ENCODE assay signal across 8 cellular contexts in the genomic region with DNA sequence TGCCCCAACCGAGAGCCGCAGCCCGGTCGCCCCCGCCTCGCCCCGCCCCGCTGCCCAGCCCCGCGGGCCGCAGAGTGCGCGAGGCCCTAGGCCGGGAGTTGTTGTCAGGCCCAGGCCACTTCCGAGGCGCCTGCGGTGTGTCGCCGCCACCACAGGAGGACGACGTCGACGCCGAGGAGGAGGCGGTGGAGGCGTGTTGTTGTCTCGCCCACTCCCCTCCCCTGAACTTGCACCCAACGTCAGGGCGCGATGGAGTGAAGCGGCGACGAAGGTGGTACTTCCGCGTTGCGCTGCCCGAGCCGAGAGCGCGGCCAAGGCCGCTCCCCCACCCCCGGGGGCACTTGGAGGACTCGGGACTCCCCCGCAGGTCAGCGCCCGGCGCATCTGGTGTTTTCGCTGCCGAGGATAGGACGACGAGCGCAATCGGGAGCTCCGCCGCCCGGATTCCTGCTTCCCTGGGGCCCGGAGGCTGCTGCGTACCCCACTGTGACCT. TPM values are rescaled to one million over a fixed set of nuclear protein-coding genes. Genes with fewer than 3 reads are reported as not detected.
A peak's percentile ranks its signal among the peaks of the same experiment; 100 is the strongest.
DNase-seq lines count a peak whose midpoint lies in the region; ATAC-seq and TF ChIP-seq lines count a peak whose summit lies in the region.

A gene (plus strand): TSS at position 277 of the 493 bp plus-strand sequence. CDS start 386 bp downstream, outside the sequence.

- H4K20me1 ChIP-seq in Karpas-422 (ENCODE audit: insufficient read depth, low read depth, low read length) = peaks cover 23% of the 10 kb centered on the region
- peaks cover 39% of the 10 kb centered on the region for H4K20me1 ChIP-seq in osteoblast (ENCODE audit: insufficient read depth, low read length)

- peaks cover 35% of the 10 kb centered on the region for H3K4me1 ChIP-seq in Karpas-422 (ENCODE audit: low read length)
- peaks cover 6% of the 10 kb centered on the region for H3K4me1 ChIP-seq in osteoblast (ENCODE audit: insufficient read depth, low read length)
- H3K4me1 ChIP-seq in testis = peaks cover 10% of the 10 kb centered on the region

- no peak for TF ChIP-seq POLR2A in testis (IDR thresholded peaks at IDR 0.05)

- H3K9me2 ChIP-seq in Karpas-422 (replicated peaks; ENCODE audit: insufficient read depth, low read length) = no peaks in the 10 kb centered on the region

- WGBS in testis, 2 donors = 0% methylated on average over 34 of the region's 58 CpGs; no CpG with 5 or more reads in 1 of the 2 donors

- H3K4me1 Mint-ChIP-seq in activated naive CD4-positive, alpha-beta T cell treated with anti-CD3 and anti-CD28 coated beads for 36 hours (ENCODE audit: low read depth) = peaks cover 30% of the 10 kb centered on the region

- H3K4me3 Mint-ChIP-seq in activated naive CD4-positive, alpha-beta T cell treated with anti-CD3 and anti-CD28 coated beads for 36 hours = peak within 1 kb of the TSS; percentile 97

- no peak for TF ChIP-seq CTCF in osteoblast (IDR thresholded peaks at IDR 0.05; ENCODE audit: extremely low read depth, low read depth, low read length)
- TF ChIP-seq CTCF in testis (IDR thresholded peaks at IDR 0.05) = no peak

- H3K79me2 ChIP-seq in Karpas-422 (ENCODE audit: low read length) = peaks cover 54% of the 10 kb centered on the region
- H3K79me2 ChIP-seq in osteoblast (ENCODE audit: insufficient read depth, low read length) = peaks cover 50% of the 10 kb centered on the region

- H3K4me2 ChIP-seq in Karpas-422 (ENCODE audit: low read depth, low read length, poor library complexity, severe bottlenecking) (peak within 1 kb of the TSS; percentile 89), osteoblast (ENCODE audit: insufficient read depth, low read length) (peak within 1 kb of the TSS; percentile 97)

- H3K9ac ChIP-seq in Karpas-422 (ENCODE audit: low read length) = peak within 1 kb of the TSS; percentile 98

- peak; percentile 81 for DNase-seq in EL
- DNase-seq in Karpas-422 = peak; percentile 95
- DNase-seq in SK-N-DZ (ENCODE audit: low spot score) = peak; percentile 80
- peak; percentile 90 for DNase-seq in activated naive CD4-positive, alpha-beta T cell treated with anti-CD3 and anti-CD28 coated beads for 36 hours
- peak; percentile 73 for DNase-seq in globus pallidus (ENCODE audit: low spot score)
- peak; percentile 95 for DNase-seq in osteoblast (ENCODE audit: insufficient read length, low spot score, missing footprints)
- peak; percentile 82 for DNase-seq in testis

- ATAC-seq in GM21786 (IDR thresholded peaks at IDR 0.05; ENCODE audit: unreplicated experiment) = peak; percentile 31

- H3K36me3 Mint-ChIP-seq in activated naive CD4-positive, alpha-beta T cell treated with anti-CD3 and anti-CD28 coated beads for 36 hours (ENCODE audit: low read depth) = peaks cover 15% of the 10 kb centered on the region

- peak within 1 kb of the TSS; percentile 99 for H3K27ac Mint-ChIP-seq in activated naive CD4-positive, alpha-beta T cell treated with anti-CD3 and anti-CD28 coated beads for 36 hours

- H3K27me3 ChIP-seq in Karpas-422 (ENCODE audit: low read length) (no peaks in the 10 kb centered on the region), osteoblast (ENCODE audit: insufficient read depth, low read length) (no peaks in the 10 kb centered on the region), testis (no peaks in the 10 kb centered on the region)

- CTCF ChIA-PET in activated naive CD4-positive, alpha-beta T cell treated with anti-CD3 and anti-CD28 coated beads for 36 hours (lab: Charles Lee) = interaction anchor here (1.1 to 3.1 kb wide), 2 partner anchors 102 to 184 kb away, joined by 3 to 31 read pairs; a partner anchor contains a TSS

- intact Hi-C loops in activated naive CD4-positive, alpha-beta T cell treated with anti-CD3 and anti-CD28 coated beads for 36 hours (cut with micrococcal nuclease) = loop anchor here (1.0 to 5.0 kb wide), 10 partner anchors 53 to 1932 kb away; a partner anchor contains a TSS
- intact Hi-C loops in testis (cut with DNase I; ENCODE audit: low total_unique reads) = no loop called here

- H3K27ac ChIP-seq in Karpas-422 (ENCODE audit: low read length) = peak within 1 kb of the TSS; percentile 91
- H3K27ac ChIP-seq in osteoblast (ENCODE audit: low read depth, low read length) = peak within 1 kb of the TSS; percentile 97
- H3K27ac ChIP-seq in testis = peak within 1 kb of the TSS; percentile 96

- H3K36me3 ChIP-seq in Karpas-422 (ENCODE audit: insufficient read depth, low read length) (peaks cover 14% of the 10 kb centered on the region), osteoblast (ENCODE audit: insufficient read depth, low read length) (no peaks in the 10 kb centered on the region), testis (ENCODE audit: low read depth, missing control alignments) (no peaks in the 10 kb centered on the region)

- no peaks in the 10 kb centered on the region for H3K9me3 Mint-ChIP-seq in activated naive CD4-positive, alpha-beta T cell treated with anti-CD3 and anti-CD28 coated beads for 36 hours

- no peaks in the 10 kb centered on the region for H3K9me3 ChIP-seq in Karpas-422 (ENCODE audit: low read length)
- H3K9me3 ChIP-seq in osteoblast (ENCODE audit: low read depth, low read length) = no peaks in the 10 kb centered on the region
- no peaks in the 10 kb centered on the region for H3K9me3 ChIP-seq in testis

- H3K27me3 Mint-ChIP-seq in activated naive CD4-positive, alpha-beta T cell treated with anti-CD3 and anti-CD28 coated beads for 36 hours (ENCODE audit: low read depth) = no peaks in the 10 kb centered on the region

- H3K4me3 ChIP-seq in Karpas-422 (ENCODE audit: low read length) (peak within 1 kb of the TSS; percentile 80), osteoblast (ENCODE audit: insufficient read depth, low read length) (peak within 1 kb of the TSS; percentile 96), testis (peak within 1 kb of the TSS; percentile 64 to 91)

- H2AFZ ChIP-seq in Karpas-422 (ENCODE audit: low read length) = peak within 1 kb of the TSS; percentile 46; the same call in 1 of the 2 replicates
- H2AFZ ChIP-seq in osteoblast (ENCODE audit: low read length) = peak within 1 kb of the TSS; percentile 99

RNA-seq across cellular contexts. Expression of the gene that starts here (rescaled TPM):
- total RNA-seq in Karpas-422 (2014; rRNA removed; shearing (Covaris generic); ENCODE audit: low replicate concordance) = 64.6 and 81.1 TPM in 2 replicates
- polyA plus RNA-seq in SK-N-DZ (2014; cell fraction: cytosol; rRNA removed) = 17.7 and 22.0 TPM in 2 replicates
- polyA plus RNA-seq in SK-N-DZ (2014; cell fraction: nucleus; rRNA removed) = 30.1 and 33.8 TPM in 2 replicates
- 10 to 100 TPM; 27.8 to 28.1 TPM for total RNA-seq in activated naive CD4-positive, alpha-beta T cell treated with anti-CD3 and anti-CD28 coated beads for 36 hours
- total RNA-seq in osteoblast (97.2 and 109 TPM in 2 replicates), testis (100 to 1,000 TPM; 134 to 140 TPM)
- 55.1 TPM for polyA plus RNA-seq in testis (ENCODE audit: insufficient read depth, low read depth, low replicate concordance)

Comparison
In these comparisons a context has a peak if more than half of its experiments do, and no peak if none do; other contexts are left out.
1. Peak in every context shown above with its lines: DNase-seq, ATAC-seq, H3K4me3 ChIP-seq and H3K27ac ChIP-seq.